ENCODE assay signal across 22 cellular contexts in the genomic region with DNA sequence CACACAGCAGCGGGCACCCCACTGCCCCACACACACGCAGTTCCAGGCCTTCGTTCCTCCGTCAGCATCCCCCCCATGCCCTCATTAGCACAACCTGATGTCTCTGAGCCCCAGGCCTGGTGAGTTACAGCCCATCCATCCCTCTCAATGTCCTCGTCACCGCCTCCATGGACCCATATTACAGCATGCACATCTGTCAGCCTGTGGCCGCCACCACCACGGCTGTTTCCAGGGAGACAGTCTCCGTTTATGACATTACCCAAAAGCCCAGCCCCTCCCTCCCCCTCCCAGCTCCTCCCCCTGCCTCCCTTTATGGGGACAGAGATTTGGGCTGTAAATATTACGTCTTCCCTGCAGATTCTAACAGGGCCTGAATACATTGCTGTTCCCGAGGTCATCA.
DNase-seq lines count a peak whose midpoint lies in the region; ATAC-seq and TF ChIP-seq lines count a peak whose summit lies in the region.
"Had no signal": no experiment of that assay in that cellular context is flagged by ENCODE, and none has a peak within 500 bp of the region (broad histone marks: within the 10 kb centered on the region; RNA-seq: fewer than 3 reads in every experiment).

No MANE protein-coding gene starts in this region.

- H3K4me1 ChIP-seq in MM.1S (ENCODE audit: low read length): no peaks in the 10 kb centered on the region

- no peaks in the 10 kb centered on the region for H3F3A ChIP-seq in MM.1S (ENCODE audit: insufficient read depth, low read length)

- no peak overlapping the region for H3K4me2 ChIP-seq in MM.1S (ENCODE audit: low read depth, low read length)
- H3K4me2 ChIP-seq: GM23338, PC-9 had no signal

- no peak overlapping the region for H2AFZ ChIP-seq in MM.1S (ENCODE audit: low read length)
- H2AFZ ChIP-seq: GM23338, PC-9 had no signal

- no peaks in the 10 kb centered on the region for H3K9me2 ChIP-seq in MM.1S (replicated peaks; ENCODE audit: insufficient read depth, low read length)

- H3K27ac Mint-ChIP-seq in brain: peak overlapping the region in 3 of 5 experiments; percentile 70 to 83 (median 78)
- peak overlapping the region; percentile 92 for H3K27ac Mint-ChIP-seq in neural crest cell (ENCODE audit: unreplicated experiment)
- H3K27ac Mint-ChIP-seq: GM23338 had no signal

- no peaks in the 10 kb centered on the region for H3K79me2 ChIP-seq in MM.1S (ENCODE audit: low read length)

- no peak for ATAC-seq in GM18907 (IDR thresholded peaks at IDR 0.05; ENCODE audit: unreplicated experiment)
- ATAC-seq: GM23338 had no signal

- peaks cover 8% of the 10 kb centered on the region for H3K27me3 Mint-ChIP-seq in brain
- no peaks in the 10 kb centered on the region for H3K27me3 Mint-ChIP-seq in neural crest cell (ENCODE audit: low read depth)

- TF ChIP-seq CTCF in brain (conservative IDR thresholded peaks at IDR 0.05) (no peak), neural crest cell (conservative IDR thresholded peaks at IDR 0.05) (no peak), MM.1S (IDR thresholded peaks at IDR 0.05; ENCODE audit: low read length) (no peak)

- H3K27ac ChIP-seq in MM.1S (ENCODE audit: low read length): no peak overlapping the region
- H3K27ac ChIP-seq: HL-60, PC-9 had no signal

- H3K9ac ChIP-seq in MM.1S (ENCODE audit: low read length): no peak overlapping the region

- no peaks in the 10 kb centered on the region for H3K9me3 ChIP-seq in MM.1S (replicated peaks; ENCODE audit: insufficient read depth, low read length)

- H3K36me3 Mint-ChIP-seq in brain: peaks cover 36% of the 10 kb centered on the region
- H3K36me3 Mint-ChIP-seq in neural crest cell (ENCODE audit: low read depth): no peaks in the 10 kb centered on the region
- H3K36me3 Mint-ChIP-seq: CD4-positive, alpha-beta memory T cell had no signal

- H3K4me3 ChIP-seq in MM.1S (ENCODE audit: low read length): no peak overlapping the region
- H3K4me3 ChIP-seq: GM23338, PC-9 had no signal

- H3K4me1 Mint-ChIP-seq in brain: peaks cover 13% of the 10 kb centered on the region
- no peaks in the 10 kb centered on the region for H3K4me1 Mint-ChIP-seq in neural crest cell
- H3K4me1 Mint-ChIP-seq: CD4-positive, alpha-beta memory T cell had no signal

- H3K4me3 Mint-ChIP-seq in brain (no peak overlapping the region), neural crest cell (no peak overlapping the region)
- H3K4me3 Mint-ChIP-seq: CD4-positive, alpha-beta memory T cell; GM23338 had no signal

- no peaks in the 10 kb centered on the region for H3K36me3 ChIP-seq in MM.1S (replicated peaks; ENCODE audit: insufficient read depth, low read length)

- DNase-seq in Ammon's horn (ENCODE audit: low spot score): peak; percentile 39
- DNase-seq in NCI-H69 (lab: John Stamatoyannopoulos, UW): peak; percentile 52
- no peak for DNase-seq in neural crest cell (ENCODE audit: low read depth, low spot score)
- DNase-seq in MM.1S: no peak
- DNase-seq in NCI-H2029 (lab: John Stamatoyannopoulos, UW): no peak
- DNase-seq: AML-193; C1 segment of cervical spinal cord; CD4-positive, alpha-beta memory T cell; COR-L47; DMS53; HCEC 1CT; NCI-H1092; NCI-H1417 treated with DMSO at 0.1 percent for 48 hours; NCI-H187; NCI-H2107; NCI-H774; PC-9; SHP77 had no signal

- H3K9me3 Mint-ChIP-seq in brain (peaks cover 6 to 31% (median 17%) of the 10 kb centered on the region in 5 experiments), neural crest cell (no peaks in the 10 kb centered on the region)

- H4K20me1 ChIP-seq in MM.1S (ENCODE audit: insufficient read depth, low read length): no peaks in the 10 kb centered on the region

- H3K27me3 ChIP-seq in MM.1S (replicated peaks; ENCODE audit: insufficient read depth, low read length): no peaks in the 10 kb centered on the region

Comparison
In these comparisons a context has a peak if more than half of its experiments do, and no peak if none do; other contexts are left out.
1. DNase-seq: peak in Ammon's horn (single experiment) and NCI-H69 (single experiment); none in neural crest cell (single experiment), MM.1S (single experiment) and NCI-H2029 (single experiment).